ENCODE assay signal across 17 cellular contexts in the genomic region with DNA sequence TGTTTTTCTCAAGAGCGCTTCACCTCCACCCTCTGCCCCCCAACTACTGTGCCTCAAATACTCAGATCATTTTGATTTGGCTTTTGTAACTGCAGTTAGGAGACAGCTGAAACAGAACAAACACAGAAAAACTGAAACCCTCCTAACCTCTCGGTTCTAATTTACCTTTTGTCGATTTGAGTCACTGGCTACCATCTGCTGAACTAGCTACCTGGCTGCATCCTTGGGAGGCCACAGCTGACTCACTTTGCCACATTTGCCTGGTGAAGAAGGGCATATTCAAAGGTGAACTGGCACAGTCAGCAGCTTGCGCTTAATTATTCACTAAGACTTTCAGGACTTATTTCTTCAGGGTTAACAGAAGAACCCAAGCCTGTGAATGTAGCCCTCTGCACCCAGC.
DNase-seq lines count a peak whose midpoint lies in the region; ATAC-seq and TF ChIP-seq lines count a peak whose summit lies in the region.
"Had no signal": no experiment of that assay in that cellular context is flagged by ENCODE, and none has a peak within 500 bp of the region (broad histone marks: within the 10 kb centered on the region; RNA-seq: fewer than 3 reads in every experiment).

No MANE protein-coding gene starts in this region.

- no peak for TF ChIP-seq CTCF in OCI-LY3 (IDR thresholded peaks at IDR 0.05; ENCODE audit: low read depth, low read length)
- TF ChIP-seq CTCF in endothelial cell (IDR thresholded peaks at IDR 0.05; ENCODE audit: unreplicated experiment) = no peak

- peak overlapping the region; percentile 99 for H3K27ac ChIP-seq in OCI-LY3 (ENCODE audit: low read length)
- H3K27ac ChIP-seq: sigmoid colon, thoracic aorta had no signal

- peak overlapping the region; percentile 71 for H3K4me3 ChIP-seq in OCI-LY3 (ENCODE audit: low read length)
- H3K4me3 ChIP-seq: sigmoid colon, thoracic aorta had no signal

- no peaks in the 10 kb centered on the region for H4K20me1 ChIP-seq in OCI-LY3 (ENCODE audit: insufficient read depth, low read length)

- peak; percentile 66 for DNase-seq in activated effector memory CD4-positive, alpha-beta T cell treated with anti-CD3 and anti-CD28 coated beads, Interleukin-2, amount 50 U/mL, for 16 hours
- no peak for DNase-seq in activated effector memory CD4-positive, alpha-beta T cell treated with Interleukin-2 at 50 U/mL for 16 hours
- DNase-seq in stimulated activated CD4-positive, alpha-beta T cell treated with anti-CD3 and anti-CD28 coated beads, Interleukin-4, amount 100 ng/mL, for 24 hours = peak; percentile 44
- DNase-seq in NCI-H146 treated with DMSO at 0.1 percent for 48 hours (lab: John Stamatoyannopoulos, UW; ENCODE audit: unreplicated experiment) = no peak
- no peak for DNase-seq in endothelial cell (ENCODE audit: low spot score)
- DNase-seq in NCI-H146 (lab: John Stamatoyannopoulos, UW) = no peak
- DNase-seq: activated B cell treated with CpG ODN at 0.5 μM for 24 hours, caudate nucleus, endodermal cell, GDM1, NCI-H1417, NCI-H510A, sigmoid colon had no signal

- H3K4me3 Mint-ChIP-seq in endothelial cell (ENCODE audit: unreplicated experiment) = no peak overlapping the region
- H3K4me3 Mint-ChIP-seq: activated B cell treated with CpG ODN at 0.5 μM for 24 hours; activated naive CD4-positive, alpha-beta T cell treated with anti-CD3 and anti-CD28 coated beads, Interleukin-2, amount 50 U/mL, for 24 hours; endodermal cell had no signal

- peaks cover 19% of the 10 kb centered on the region for H3K4me1 Mint-ChIP-seq in endothelial cell (ENCODE audit: unreplicated experiment)

- H3K9me3 ChIP-seq in OCI-LY3 (ENCODE audit: insufficient read depth, low read length) = no peaks in the 10 kb centered on the region
- H3K9me3 ChIP-seq: sigmoid colon, thoracic aorta had no signal

- no peak overlapping the region for H3K27ac Mint-ChIP-seq in endothelial cell (ENCODE audit: unreplicated experiment)
- H3K27ac Mint-ChIP-seq: activated B cell treated with CpG ODN at 0.5 μM for 24 hours; activated naive CD4-positive, alpha-beta T cell treated with anti-CD3 and anti-CD28 coated beads, Interleukin-2, amount 50 U/mL, for 24 hours; endodermal cell had no signal

- H2AFZ ChIP-seq in OCI-LY3 (ENCODE audit: low read depth, low read length) = no peak overlapping the region

- no peaks in the 10 kb centered on the region for H3K9me3 Mint-ChIP-seq in endothelial cell (ENCODE audit: unreplicated experiment)
- H3K9me3 Mint-ChIP-seq: activated B cell treated with CpG ODN at 0.5 μM for 24 hours; activated naive CD4-positive, alpha-beta T cell treated with anti-CD3 and anti-CD28 coated beads, Interleukin-2, amount 50 U/mL, for 24 hours; endodermal cell had no signal

- H3K27me3 Mint-ChIP-seq in endothelial cell (ENCODE audit: unreplicated experiment) = no peaks in the 10 kb centered on the region
- H3K27me3 Mint-ChIP-seq: activated naive CD4-positive, alpha-beta T cell treated with anti-CD3 and anti-CD28 coated beads, Interleukin-2, amount 50 U/mL, for 24 hours had no signal

- H3K36me3 ChIP-seq in OCI-LY3 (replicated peaks; ENCODE audit: low read depth, low read length) = no peaks in the 10 kb centered on the region
- H3K36me3 ChIP-seq: sigmoid colon, thoracic aorta had no signal

- H3K36me3 Mint-ChIP-seq in endothelial cell (ENCODE audit: low read depth, unreplicated experiment) = no peaks in the 10 kb centered on the region
- H3K36me3 Mint-ChIP-seq: activated naive CD4-positive, alpha-beta T cell treated with anti-CD3 and anti-CD28 coated beads, Interleukin-2, amount 50 U/mL, for 24 hours had no signal

- no peaks in the 10 kb centered on the region for H3K27me3 ChIP-seq in OCI-LY3 (ENCODE audit: low read depth, low read length)

- H3K4me1 ChIP-seq in OCI-LY3 (ENCODE audit: low read length) = peaks cover 95% of the 10 kb centered on the region
- H3K4me1 ChIP-seq: sigmoid colon had no signal

- H3K4me2 ChIP-seq in OCI-LY3 (ENCODE audit: low read length) = peak overlapping the region; percentile 92

- peak overlapping the region; percentile 87 for H3K9ac ChIP-seq in OCI-LY3 (ENCODE audit: low read length)

- H3K79me2 ChIP-seq in OCI-LY3 (ENCODE audit: low read length) = no peaks in the 10 kb centered on the region

- peak; percentile 67 for ATAC-seq in GM21381 (IDR thresholded peaks at IDR 0.05; ENCODE audit: unreplicated experiment)

Comparison
In these comparisons a context has a peak if more than half of its experiments do, and no peak if none do; other contexts are left out.
1. DNase-seq: peak in activated effector memory CD4-positive, alpha-beta T cell treated with anti-CD3 and anti-CD28 coated beads, Interleukin-2, amount 50 U/mL, for 16 hours (single experiment) and stimulated activated CD4-positive, alpha-beta T cell treated with anti-CD3 and anti-CD28 coated beads, Interleukin-4, amount 100 ng/mL, for 24 hours (single experiment); none in activated effector memory CD4-positive, alpha-beta T cell treated with Interleukin-2 at 50 U/mL for 16 hours (single experiment), NCI-H146 treated with DMSO at 0.1 percent for 48 hours (single experiment), endothelial cell (single experiment) and NCI-H146 (single experiment).